Comparison of ENCODE assay signal across 18 cellular contexts in genomic region chr3:155252535-155252934, GRCh38. TPM values are rescaled to one million over a fixed set of nuclear protein-coding genes. Genes with fewer than 3 reads are reported as not detected.
DNase-seq lines count a peak whose midpoint lies in the region; ATAC-seq and TF ChIP-seq lines count a peak whose summit lies in the region.
"Had no signal": no experiment of that assay in that cellular context is flagged by ENCODE, and none has a peak within 500 bp of the region (broad histone marks: within the 10 kb centered on the region; RNA-seq: fewer than 3 reads in every experiment).

No MANE protein-coding gene starts in this region.

- in situ Hi-C loops in astrocyte of the spinal cord (cut with HindIII; ENCODE audit: low sequenced_read_pairs), result no loop called here
- in situ Hi-C loops in ACHN (cut with HindIII; ENCODE audit: low pct_ligation_motif_present, low pct_unique_long_range_greater_than_20kb, low sequenced_read_pairs), result no loop called here

- no peaks in the 10 kb centered on the region for H3K27me3 Mint-ChIP-seq in effector memory CD8-positive, alpha-beta T cell

- no peaks in the 10 kb centered on the region for H3K36me3 ChIP-seq in effector memory CD4-positive, alpha-beta T cell (ENCODE audit: control insufficient read depth, insufficient read depth, low read length)
- H3K36me3 ChIP-seq: ascending aorta, right atrium auricular region, stomach had no signal

- TF ChIP-seq CTCF in astrocyte of the spinal cord (IDR thresholded peaks at IDR 0.05; ENCODE audit: low read depth, low read length) (no peak), foreskin keratinocyte (conservative IDR thresholded peaks at IDR 0.05) (no peak)

- H3K9me3 ChIP-seq in effector memory CD4-positive, alpha-beta T cell (ENCODE audit: control insufficient read depth, low read length), result no peaks in the 10 kb centered on the region
- H3K9me3 ChIP-seq: ascending aorta, right atrium auricular region had no signal

- no peaks in the 10 kb centered on the region for H3K4me1 Mint-ChIP-seq in effector memory CD8-positive, alpha-beta T cell (ENCODE audit: low read depth in 2 of 2)

- ATAC-seq in foreskin keratinocyte (peak; percentile 74), HG03175 (IDR thresholded peaks at IDR 0.05; ENCODE audit: unreplicated experiment) (no peak)
- no peak for ATAC-seq in effector memory CD8-positive, alpha-beta T cell (replicated peaks)

- no peak overlapping the region for H3K27ac ChIP-seq in foreskin keratinocyte
- no peak overlapping the region for H3K27ac ChIP-seq in effector memory CD4-positive, alpha-beta T cell (ENCODE audit: insufficient read depth, low read length, poor library complexity, severe bottlenecking)
- H3K27ac ChIP-seq: ascending aorta, right atrium auricular region, stomach had no signal

- H3K36me3 Mint-ChIP-seq in effector memory CD8-positive, alpha-beta T cell (ENCODE audit: insufficient read depth), result no peaks in the 10 kb centered on the region

- no peak overlapping the region for H3K4me3 Mint-ChIP-seq in effector memory CD8-positive, alpha-beta T cell

- H3K4me1 ChIP-seq in foreskin keratinocyte, result no peaks in the 10 kb centered on the region
- H3K4me1 ChIP-seq in effector memory CD4-positive, alpha-beta T cell (ENCODE audit: control insufficient read depth, insufficient read depth, low read length, poor library complexity, severe bottlenecking), result no peaks in the 10 kb centered on the region
- H3K4me1 ChIP-seq: ascending aorta, right atrium auricular region, stomach had no signal

- DNase-seq in EL (peak; percentile 57), LoVo (ENCODE audit: low spot score) (peak; percentile 11), astrocyte of the spinal cord (ENCODE audit: low read depth, low spot score) (peak; percentile 55), foreskin keratinocyte (peak in 1 of 2 donors; percentile 18), ACHN (no peak)
- DNase-seq in effector memory CD8-positive, alpha-beta T cell, result no peak
- DNase-seq in effector memory CD4-positive, alpha-beta T cell, result no peak
- DNase-seq: activated CD8-positive, alpha-beta memory T cell treated with anti-CD3 and anti-CD28 coated beads, Interleukin-2, amount 50 U/mL, for 48 hours; kidney glomerular epithelial cell; NCI-H1092 treated with DMSO at 0.1 percent for 48 hours; NCI-H69; stomach; T1000 had no signal

- no peaks in the 10 kb centered on the region for H3K27me3 ChIP-seq in foreskin keratinocyte
- H3K27me3 ChIP-seq in effector memory CD4-positive, alpha-beta T cell (replicated peaks; ENCODE audit: control insufficient read depth, insufficient read depth, low read length, poor library complexity, severe bottlenecking), result no peaks in the 10 kb centered on the region
- H3K27me3 ChIP-seq: ascending aorta, right atrium auricular region, stomach had no signal

- H3K27ac Mint-ChIP-seq in effector memory CD8-positive, alpha-beta T cell, result no peak overlapping the region

- no peak overlapping the region for H3K4me3 ChIP-seq in astrocyte of the spinal cord (ENCODE audit: low read depth, low read length)
- H3K4me3 ChIP-seq in effector memory CD4-positive, alpha-beta T cell (ENCODE audit: insufficient read depth, low read depth, low read length, poor library complexity, severe bottlenecking), result no peak overlapping the region
- H3K4me3 ChIP-seq: ascending aorta, right atrium auricular region, stomach had no signal

- H3K9me3 Mint-ChIP-seq in effector memory CD8-positive, alpha-beta T cell, result peaks cover 0 to 3% of the 10 kb centered on the region in 2 donors

RNA-seq across cellular contexts. Expression of gene STRIT1, which starts 40.9 kb away (rescaled TPM):
- not detected in 2 replicates for total RNA-seq in foreskin keratinocyte
- polyA plus RNA-seq in foreskin keratinocyte, result not detected in 2 replicates
- total RNA-seq: ascending aorta, mononuclear cell, OCI-LY7, right atrium auricular region, stomach had no signal

Comparison
In these comparisons a context has a peak if more than half of its experiments do, and no peak if none do; other contexts are left out.
1. DNase-seq: peak in EL (single experiment), LoVo (single experiment) and astrocyte of the spinal cord (single experiment); none in ACHN (single experiment), effector memory CD8-positive, alpha-beta T cell (0 of 3) and effector memory CD4-positive, alpha-beta T cell (0 of 3).